In genomic region chr17:48717367-48718161, GRCh38 we compare ENCODE assay signal across 1 cellular context.
TF ChIP-seq lines count a peak whose summit lies in the region.

No MANE protein-coding gene starts in this region.

TF ChIP-seq in GM23338, 12 proteins besides CTCF, POLR2A, EP300 and RAD21 (continued from another document):
- TF ChIP-seq ETS1 (IDR thresholded peaks at IDR 0.05) (no peak), REST (IDR thresholded peaks at IDR 0.05; ENCODE audit: unreplicated experiment) (no peak), NANOG (IDR thresholded peaks at IDR 0.05; ENCODE audit: borderline replicate concordance) (no peak), ZNF114 (CRISPR knock-in tag; IDR thresholded peaks at IDR 0.05) (no peak), STAT1 (IDR thresholded peaks at IDR 0.05; ENCODE audit: unreplicated experiment) (no peak), EZH2phosphoT487 (IDR thresholded peaks at IDR 0.05; ENCODE audit: unreplicated experiment) (no peak), JUNB (IDR thresholded peaks at IDR 0.05; ENCODE audit: unreplicated experiment) (no peak)
